ENCODE assay signal across 12 cellular contexts in genomic region chr18:58992301-58993231, GRCh38.
DNase-seq lines count a peak whose midpoint lies in the region; ATAC-seq and TF ChIP-seq lines count a peak whose summit lies in the region.
"Had no signal": no experiment of that assay in that cellular context is flagged by ENCODE, and none has a peak within 500 bp of the region (broad histone marks: within the 10 kb centered on the region; RNA-seq: fewer than 3 reads in every experiment).

No MANE protein-coding gene starts in this region.

- intact Hi-C loops in left ventricle myocardium inferior (cut with micrococcal nuclease) (no loop called here), cardiac septum (cut with DNase I) (loop anchor here (5.0 kb wide), 3 partner anchors 65 to 145 kb away; no protein-coding TSS in a partner anchor), mammary epithelial cell (cut with micrococcal nuclease) (loop anchor here (5.0 kb wide), 1 partner anchor 65 kb away; no protein-coding TSS in a partner anchor), vagina (cut with DNase I) (loop anchor here (10.0 kb wide), 1 partner anchor 52 kb away; no protein-coding TSS in a partner anchor)

- TF ChIP-seq POLR2A in vagina (IDR thresholded peaks at IDR 0.05) = no peak

- peak overlapping the region; percentile 37 for H3K4me3 Mint-ChIP-seq in memory B cell
- H3K4me3 Mint-ChIP-seq: activated naive CD4-positive, alpha-beta T cell treated with anti-CD3 and anti-CD28 coated beads for 36 hours had no signal

- H4K20me1 ChIP-seq in mammary epithelial cell (ENCODE audit: insufficient read depth, low read length) = no peaks in the 10 kb centered on the region

- no peak for DNase-seq in left ventricle myocardium inferior
- no peak for DNase-seq in cardiac septum (ENCODE audit: low spot score)
- DNase-seq in mammary epithelial cell = no peak
- no peak for DNase-seq in memory B cell (ENCODE audit: low spot score in 2 of 2)
- no peak for DNase-seq in vagina (ENCODE audit: extremely low spot score in 2 of 2)
- DNase-seq in NCI-H2029 treated with DMSO at 0.1 percent for 48 hours (lab: John Stamatoyannopoulos, UW) = no peak
- DNase-seq in NCI-H82 treated with DMSO at 0.1 percent for 48 hours (lab: John Stamatoyannopoulos, UW; ENCODE audit: unreplicated experiment) = no peak
- DNase-seq: activated CD4-positive, CD25-positive, alpha-beta regulatory T cell treated with anti-CD3 and anti-CD28 coated beads, Interleukin-2, amount 50 U/mL, for 72 hours; activated naive CD4-positive, alpha-beta T cell treated with anti-CD3 and anti-CD28 coated beads for 36 hours; GDM1; NCI-H146 had no signal

- H3K79me2 ChIP-seq in mammary epithelial cell (ENCODE audit: insufficient read depth, low read length) = no peaks in the 10 kb centered on the region

- peak overlapping the region; percentile 11 for H2AFZ ChIP-seq in mammary epithelial cell (ENCODE audit: low read depth, low read length)

- WGBS in mammary epithelial cell (ENCODE audit: low coverage, missing lambda C conversion rate) = 68% methylated on average over 13 of the region's 16 CpGs

- peak overlapping the region; percentile 91 for H3K27ac ChIP-seq in left ventricle myocardium inferior (replicated peaks)
- H3K27ac ChIP-seq in mammary epithelial cell (ENCODE audit: insufficient read depth, low read depth, low read length) = peak overlapping the region; percentile 66
- peak overlapping the region; percentile 47 for H3K27ac ChIP-seq in vagina

- dilution Hi-C loops in mammary epithelial cell (cut with HindIII; ENCODE audit: low sequenced_read_pairs) = no loop called here

- no TSS peak for BruUV-seq in mammary epithelial cell (replicated peaks; lab: Mats Ljungman, UMichigan)

- peaks cover 25% of the 10 kb centered on the region for H3K4me1 Mint-ChIP-seq in memory B cell

- H3K27me3 ChIP-seq in left ventricle myocardium inferior (ENCODE audit: low read depth) (no peaks in the 10 kb centered on the region), mammary epithelial cell (ENCODE audit: insufficient read depth, low read length) (no peaks in the 10 kb centered on the region), vagina (no peaks in the 10 kb centered on the region)

- H3K9me3 Mint-ChIP-seq in memory B cell = peaks cover 10% of the 10 kb centered on the region

- in situ Hi-C loops in mammary epithelial cell (cut with MboI; ENCODE audit: low sequenced_read_pairs in 2 of 2) = no loop called here

- H3K27me3 Mint-ChIP-seq in memory B cell = no peaks in the 10 kb centered on the region

- H3K4me1 ChIP-seq in left ventricle myocardium inferior (peaks cover 86% of the 10 kb centered on the region), mammary epithelial cell (ENCODE audit: insufficient read depth, low read length) (peaks cover 51% of the 10 kb centered on the region), vagina (peaks cover 37% of the 10 kb centered on the region)

- H3K9me3 ChIP-seq in left ventricle myocardium inferior (replicated peaks) = peaks cover 6% of the 10 kb centered on the region
- H3K9me3 ChIP-seq in mammary epithelial cell (replicated peaks; ENCODE audit: insufficient read depth, low read length) = no peaks in the 10 kb centered on the region
- H3K9me3 ChIP-seq in vagina = no peaks in the 10 kb centered on the region

- TF ChIP-seq CTCF in left ventricle myocardium inferior (IDR thresholded peaks at IDR 0.05; ENCODE audit: borderline replicate concordance) (no peak), mammary epithelial cell (conservative IDR thresholded peaks at IDR 0.05 in 1 of 2, IDR thresholded peaks at IDR 0.05 in 1 of 2; ENCODE audit: extremely low read depth in 1 of 2, insufficient read depth in 1 of 2, low read depth in 1 of 2, low read length in 2 of 2) (no peak), vagina (IDR thresholded peaks at IDR 0.05) (no peak)

- H3K9ac ChIP-seq in mammary epithelial cell (ENCODE audit: insufficient read depth, low read length) = peak overlapping the region; percentile 8

- ATAC-seq in memory B cell (ENCODE audit: low read depth) = no peak
- ATAC-seq in HG03439 (IDR thresholded peaks at IDR 0.05; ENCODE audit: unreplicated experiment) = no peak

- no peak overlapping the region for H3K4me3 ChIP-seq in left ventricle myocardium inferior
- no peak overlapping the region for H3K4me3 ChIP-seq in mammary epithelial cell (replicated peaks in 1 of 3; ENCODE audit: insufficient read depth in 1 of 3, low read depth in 2 of 3, low read length in 3 of 3)
- H3K4me3 ChIP-seq in vagina = no peak overlapping the region

- H3K36me3 Mint-ChIP-seq in memory B cell = peaks cover 10% of the 10 kb centered on the region

- peak overlapping the region; percentile 58 for H3K27ac Mint-ChIP-seq in memory B cell
- H3K27ac Mint-ChIP-seq: activated naive CD4-positive, alpha-beta T cell treated with anti-CD3 and anti-CD28 coated beads for 36 hours had no signal

- peak overlapping the region; percentile 49 for H3K4me2 ChIP-seq in mammary epithelial cell (ENCODE audit: insufficient read depth, low read depth, low read length)

- CTCF ChIA-PET in mammary epithelial cell (lab: Charles Lee; ENCODE audit: low non-redundant PET) = no interaction called here

- H3K36me3 ChIP-seq in left ventricle myocardium inferior = no peaks in the 10 kb centered on the region
- no peaks in the 10 kb centered on the region for H3K36me3 ChIP-seq in mammary epithelial cell (ENCODE audit: insufficient read depth, low read length)
- H3K36me3 ChIP-seq in vagina = no peaks in the 10 kb centered on the region
